In the genomic region with DNA sequence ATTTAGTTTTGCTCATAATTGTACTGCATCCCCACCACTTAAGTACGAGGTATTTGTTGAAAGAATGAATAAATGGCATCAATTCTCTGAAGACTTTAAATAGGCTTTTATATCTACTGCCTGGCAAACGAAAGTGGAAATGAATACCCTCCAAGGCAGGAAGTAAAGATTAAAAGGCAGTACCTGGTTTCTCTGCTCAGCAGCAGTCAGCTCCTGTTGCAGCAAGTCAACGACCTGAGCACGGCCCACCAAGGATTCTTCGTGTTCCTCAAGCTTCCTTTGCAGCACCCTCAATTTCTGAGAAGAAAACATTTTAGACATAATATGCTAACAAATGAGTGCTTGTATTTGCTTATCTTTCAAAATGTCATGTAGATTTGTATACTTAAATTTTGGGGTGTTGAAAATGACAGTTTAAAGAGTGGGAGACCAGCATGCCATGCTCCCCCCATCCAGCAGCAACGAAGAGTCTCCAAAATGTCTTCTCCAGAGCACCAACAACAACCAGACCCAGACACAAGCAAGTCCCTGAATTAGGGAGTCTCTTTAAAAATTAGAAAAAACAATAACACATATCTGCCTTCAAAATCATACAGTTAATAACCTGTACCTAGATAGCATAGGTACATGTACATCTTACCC, we compare ENCODE assay signal across 27 cellular contexts. TPM values are rescaled to one million over a fixed set of nuclear protein-coding genes. Genes with fewer than 3 reads are reported as not detected.
DNase-seq lines count a peak whose midpoint lies in the region; ATAC-seq and TF ChIP-seq lines count a peak whose summit lies in the region.
"Had no signal": no experiment of that assay in that cellular context is flagged by ENCODE, and none has a peak within 500 bp of the region (broad histone marks: within the 10 kb centered on the region; RNA-seq: fewer than 3 reads in every experiment).

No MANE protein-coding gene starts in this region.

- no peak overlapping the region for H3K4me3 ChIP-seq in Jurkat, Clone E6-1 (ENCODE audit: low read length)
- no peak overlapping the region for H3K4me3 ChIP-seq in thyroid gland (replicated peaks in 1 of 3)
- H3K4me3 ChIP-seq: BLaER1 treated with 17β-estradiol and CSF1 and Interleukin-3, amounts not matched to agents 10 nM and 100 nM; cardiac muscle cell; GM23338; SJSA1; skin epidermis; tibial artery had no signal

- H3K4me1 Mint-ChIP-seq in activated naive CD4-positive, alpha-beta T cell treated with anti-CD3 and anti-CD28 coated beads for 36 hours (ENCODE audit: low read depth) = peaks cover 16% of the 10 kb centered on the region
- H3K4me1 Mint-ChIP-seq in activated CD8-positive, alpha-beta T cell treated with anti-CD3 and anti-CD28 coated beads, Interleukin-2, amount 10 ng/mL, durations not matched to agents 7 days and 5 days (ENCODE audit: low read depth) = peaks cover 19% of the 10 kb centered on the region
- H3K4me1 Mint-ChIP-seq in endothelial cell (ENCODE audit: unreplicated experiment) = peaks cover 4% of the 10 kb centered on the region
- H3K4me1 Mint-ChIP-seq: GM23338, mesothelial cell of epicardium had no signal

- TF ChIP-seq POLR2A in thyroid gland (IDR thresholded peaks at IDR 0.05) = no peak

- POLR2A ChIA-PET in activated CD8-positive, alpha-beta T cell treated with anti-CD3 and anti-CD28 coated beads, Interleukin-2, amount 10 ng/mL, durations not matched to agents 7 days and 5 days (lab: Charles Lee) = interaction anchor here (0.5 to 1.0 kb wide), 2 partner anchors 58 to 376 kb away, joined by 4 to 6 read pairs; a partner anchor contains a TSS

- no peaks in the 10 kb centered on the region for H3K4me1 ChIP-seq in thyroid gland
- H3K4me1 ChIP-seq: BLaER1 treated with 17β-estradiol and CSF1 and Interleukin-3, amounts not matched to agents 10 nM and 100 nM; SJSA1; tibial artery had no signal

- CTCF ChIA-PET in activated naive CD4-positive, alpha-beta T cell treated with anti-CD3 and anti-CD28 coated beads for 36 hours (lab: Charles Lee) = no interaction called here
- CTCF ChIA-PET in activated CD8-positive, alpha-beta T cell treated with anti-CD3 and anti-CD28 coated beads, Interleukin-2, amount 10 ng/mL, durations not matched to agents 7 days and 5 days (lab: Charles Lee) = interaction anchor here (1.0 kb wide), 1 partner anchor 15 kb away, joined by 3 read pairs; no protein-coding TSS in a partner anchor

- no peak overlapping the region for H3K27ac ChIP-seq in thyroid gland
- H3K27ac ChIP-seq: BLaER1 treated with 17β-estradiol and CSF1 and Interleukin-3, amounts not matched to agents 10 nM and 100 nM; cardiac muscle cell; SJSA1; tibial artery had no signal

- H3K27ac Mint-ChIP-seq in activated naive CD4-positive, alpha-beta T cell treated with anti-CD3 and anti-CD28 coated beads for 36 hours = peak overlapping the region; percentile 43
- peak overlapping the region in 1 of 2 donors; percentile 14 for H3K27ac Mint-ChIP-seq in activated naive CD4-positive, alpha-beta T cell treated with anti-CD3 and anti-CD28 coated beads, Interleukin-2, amount 50 U/mL, for 72 hours
- H3K27ac Mint-ChIP-seq in activated CD8-positive, alpha-beta T cell treated with anti-CD3 and anti-CD28 coated beads, Interleukin-2, amount 10 ng/mL, durations not matched to agents 7 days and 5 days = peak overlapping the region; percentile 86
- no peak overlapping the region for H3K27ac Mint-ChIP-seq in endothelial cell (ENCODE audit: unreplicated experiment)
- H3K27ac Mint-ChIP-seq: activated T-helper 2 cell treated with anti-CD3 and anti-CD28 coated beads, Interferon-gamma antibody, Interleukin-2, Interleukin-4, amounts not matched to agents 10 μg/mL and 5 μg/mL and 100 μg/mL, durations not matched to agents 14 hours and 24 hours and 36 hours; GM23338; HFFc6; mesothelial cell of epicardium; natural killer cell treated with Interleukin-12 subunit alpha and Interleukin-12 subunit beta and Interleukin-15 and Interleukin-18, amount 100 ng/mL, for 72 hours; stimulated activated naive CD8-positive, alpha-beta T cell treated with anti-CD3 and anti-CD28 coated beads, Interleukin-15, Interleukin-2, amounts not matched to agents 100 ng/mL and 50 ng/mL, for 24 hours had no signal

- peaks cover 57 to 80% of the 10 kb centered on the region in 2 donors for H3K36me3 ChIP-seq in thyroid gland

- TF ChIP-seq CTCF in endothelial cell (IDR thresholded peaks at IDR 0.05; ENCODE audit: unreplicated experiment) = no peak
- no peak for TF ChIP-seq CTCF in thyroid gland (IDR thresholded peaks at IDR 0.05)

- H3K4me3 Mint-ChIP-seq in activated naive CD4-positive, alpha-beta T cell treated with anti-CD3 and anti-CD28 coated beads for 36 hours = no peak overlapping the region
- peak overlapping the region; percentile 19 for H3K4me3 Mint-ChIP-seq in activated CD8-positive, alpha-beta T cell treated with anti-CD3 and anti-CD28 coated beads, Interleukin-2, amount 10 ng/mL, durations not matched to agents 7 days and 5 days
- peak overlapping the region; percentile 48 for H3K4me3 Mint-ChIP-seq in endothelial cell (ENCODE audit: unreplicated experiment)
- H3K4me3 Mint-ChIP-seq: GM23338; HFFc6; mesothelial cell of epicardium; natural killer cell treated with Interleukin-12 subunit alpha and Interleukin-12 subunit beta and Interleukin-15 and Interleukin-18, amount 100 ng/mL, for 72 hours; stimulated activated naive CD8-positive, alpha-beta T cell treated with anti-CD3 and anti-CD28 coated beads, Interleukin-15, Interleukin-2, amounts not matched to agents 100 ng/mL and 50 ng/mL, for 24 hours had no signal

- no peak for ATAC-seq in activated naive CD4-positive, alpha-beta T cell treated with anti-CD3 and anti-CD28 coated beads, Interleukin-2, amount 50 U/mL, for 72 hours
- ATAC-seq in activated CD8-positive, alpha-beta T cell treated with anti-CD3 and anti-CD28 coated beads, Interleukin-2, amount 10 ng/mL, durations not matched to agents 7 days and 5 days = peak; percentile 91
- no peak for ATAC-seq in GM19035 (IDR thresholded peaks at IDR 0.05; ENCODE audit: unreplicated experiment)
- ATAC-seq: GM23338; left ventricle myocardium superior; natural killer cell treated with Interleukin-12 subunit alpha and Interleukin-12 subunit beta and Interleukin-15 and Interleukin-18, amount 100 ng/mL, for 72 hours had no signal

- no peak for DNase-seq in activated naive CD4-positive, alpha-beta T cell treated with anti-CD3 and anti-CD28 coated beads for 36 hours
- no peak for DNase-seq in activated naive CD4-positive, alpha-beta T cell treated with anti-CD3 and anti-CD28 coated beads, Interleukin-2, amount 50 U/mL, for 72 hours (ENCODE audit: low spot score in 2 of 2)
- peak; percentile 48 for DNase-seq in Jurkat, Clone E6-1 (ENCODE audit: low read depth, low spot score)
- peak; percentile 51 for DNase-seq in activated CD8-positive, alpha-beta T cell treated with anti-CD3 and anti-CD28 coated beads, Interleukin-2, amount 10 ng/mL, durations not matched to agents 7 days and 5 days
- DNase-seq in endothelial cell (ENCODE audit: low spot score) (no peak), thyroid gland (no peak)
- DNase-seq in activated effector memory CD4-positive, alpha-beta T cell treated with Interleukin-2 at 50 U/mL for 16 hours = no peak
- DNase-seq: anterior cingulate cortex; EL; HFFc6; hypothalamus; left ventricle myocardium superior; NCI-H1105; NCI-H2029; NCI-H226; stimulated activated CD4-positive, alpha-beta T cell treated with anti-CD3 and anti-CD28 coated beads, Interleukin-2, amount 100 ng/mL, for 48 hours; tibial artery had no signal

- peaks cover 43% of the 10 kb centered on the region for H3K36me3 Mint-ChIP-seq in activated naive CD4-positive, alpha-beta T cell treated with anti-CD3 and anti-CD28 coated beads for 36 hours (ENCODE audit: low read depth)
- peaks cover 28 to 45% of the 10 kb centered on the region in 2 donors for H3K36me3 Mint-ChIP-seq in activated naive CD4-positive, alpha-beta T cell treated with anti-CD3 and anti-CD28 coated beads, Interleukin-2, amount 50 U/mL, for 72 hours
- peaks cover 66% of the 10 kb centered on the region for H3K36me3 Mint-ChIP-seq in activated CD8-positive, alpha-beta T cell treated with anti-CD3 and anti-CD28 coated beads, Interleukin-2, amount 10 ng/mL, durations not matched to agents 7 days and 5 days (ENCODE audit: low read depth)
- H3K36me3 Mint-ChIP-seq in endothelial cell (ENCODE audit: low read depth, unreplicated experiment) = peaks cover 61% of the 10 kb centered on the region

- 87 to 94% methylated on average over 6 of the region's 6 CpGs for WGBS in thyroid gland, 2 donors

- intact Hi-C loops in activated naive CD4-positive, alpha-beta T cell treated with anti-CD3 and anti-CD28 coated beads for 36 hours (cut with micrococcal nuclease) = loop anchor here (1.0 kb wide), 1 partner anchor 58 kb away; a partner anchor contains a TSS
- intact Hi-C loops in thyroid gland (cut with DNase I) = no loop called here

- no peaks in the 10 kb centered on the region for H3K9me3 Mint-ChIP-seq in activated naive CD4-positive, alpha-beta T cell treated with anti-CD3 and anti-CD28 coated beads for 36 hours
- H3K9me3 Mint-ChIP-seq in activated naive CD4-positive, alpha-beta T cell treated with anti-CD3 and anti-CD28 coated beads, Interleukin-2, amount 50 U/mL, for 72 hours = no peaks in the 10 kb centered on the region
- no peaks in the 10 kb centered on the region for H3K9me3 Mint-ChIP-seq in activated CD8-positive, alpha-beta T cell treated with anti-CD3 and anti-CD28 coated beads, Interleukin-2, amount 10 ng/mL, durations not matched to agents 7 days and 5 days (ENCODE audit: insufficient read depth)
- peaks cover 7% of the 10 kb centered on the region for H3K9me3 Mint-ChIP-seq in endothelial cell (ENCODE audit: unreplicated experiment)
- H3K9me3 Mint-ChIP-seq: activated T-helper 2 cell treated with anti-CD3 and anti-CD28 coated beads, Interferon-gamma antibody, Interleukin-2, Interleukin-4, amounts not matched to agents 10 μg/mL and 5 μg/mL and 100 μg/mL, durations not matched to agents 14 hours and 24 hours and 36 hours; GM23338; HFFc6; natural killer cell treated with Interleukin-12 subunit alpha and Interleukin-12 subunit beta and Interleukin-15 and Interleukin-18, amount 100 ng/mL, for 72 hours; stimulated activated naive CD8-positive, alpha-beta T cell treated with anti-CD3 and anti-CD28 coated beads, Interleukin-15, Interleukin-2, amounts not matched to agents 100 ng/mL and 50 ng/mL, for 24 hours had no signal

- no peaks in the 10 kb centered on the region for H3K27me3 ChIP-seq in thyroid gland
- H3K27me3 ChIP-seq: BLaER1 treated with 17β-estradiol and CSF1 and Interleukin-3, amounts not matched to agents 10 nM and 100 nM; cardiac muscle cell; SJSA1; tibial artery had no signal

- H3K9me3 ChIP-seq in thyroid gland = no peaks in the 10 kb centered on the region
- H3K9me3 ChIP-seq: SJSA1, tibial artery had no signal

- H3K27me3 Mint-ChIP-seq in activated naive CD4-positive, alpha-beta T cell treated with anti-CD3 and anti-CD28 coated beads for 36 hours (ENCODE audit: low read depth) = no peaks in the 10 kb centered on the region
- no peaks in the 10 kb centered on the region for H3K27me3 Mint-ChIP-seq in activated CD8-positive, alpha-beta T cell treated with anti-CD3 and anti-CD28 coated beads, Interleukin-2, amount 10 ng/mL, durations not matched to agents 7 days and 5 days (ENCODE audit: low read depth)
- H3K27me3 Mint-ChIP-seq in endothelial cell (ENCODE audit: unreplicated experiment) = peaks cover 1% of the 10 kb centered on the region
- H3K27me3 Mint-ChIP-seq: natural killer cell treated with Interleukin-12 subunit alpha and Interleukin-12 subunit beta and Interleukin-15 and Interleukin-18, amount 100 ng/mL, for 72 hours; stimulated activated naive CD8-positive, alpha-beta T cell treated with anti-CD3 and anti-CD28 coated beads, Interleukin-15, Interleukin-2, amounts not matched to agents 100 ng/mL and 50 ng/mL, for 24 hours had no signal

RNA-seq across cellular contexts. Expression of a gene that starts 31.2 kb away (rescaled TPM):
- total RNA-seq in activated naive CD4-positive, alpha-beta T cell treated with anti-CD3 and anti-CD28 coated beads for 36 hours = 10 to 100 TPM; 18.2 to 19.7 TPM
- 10 to 100 TPM; 30.1 to 31.8 TPM for total RNA-seq in activated naive CD4-positive, alpha-beta T cell treated with anti-CD3 and anti-CD28 coated beads, Interleukin-2, amount 50 U/mL, for 72 hours
- polyA plus RNA-seq in Jurkat, Clone E6-1 (2012; ENCODE audit: insufficient read depth, insufficient read length) = 11.3 TPM
- 10 to 100 TPM; 26.0 to 27.4 TPM for total RNA-seq in activated CD8-positive, alpha-beta T cell treated with anti-CD3 and anti-CD28 coated beads, Interleukin-2, amount 10 ng/mL, durations not matched to agents 7 days and 5 days
- total RNA-seq in endothelial cell (ENCODE audit: unreplicated experiment) (63.1 TPM), thyroid gland (100 to 1,000 TPM in 2 of 4 donors, 10 to 100 TPM in 2; 77.8 to 102 (median 97.3) TPM)

RNA-seq across cellular contexts. Expression of a gene that starts 57.6 kb away (rescaled TPM):
- total RNA-seq in activated naive CD4-positive, alpha-beta T cell treated with anti-CD3 and anti-CD28 coated beads for 36 hours = 100 to 1,000 TPM; 240 to 248 TPM
- 100 to 1,000 TPM; 217 to 293 TPM for total RNA-seq in activated naive CD4-positive, alpha-beta T cell treated with anti-CD3 and anti-CD28 coated beads, Interleukin-2, amount 50 U/mL, for 72 hours
- polyA plus RNA-seq in Jurkat, Clone E6-1 (2012; ENCODE audit: insufficient read depth, insufficient read length) = 72.3 TPM
- total RNA-seq in activated CD8-positive, alpha-beta T cell treated with anti-CD3 and anti-CD28 coated beads, Interleukin-2, amount 10 ng/mL, durations not matched to agents 7 days and 5 days = 100 to 1,000 TPM; 280 to 288 TPM
- total RNA-seq in endothelial cell (ENCODE audit: unreplicated experiment) (45.8 TPM), thyroid gland (10 to 100 TPM; 14.6 to 42.5 (median 19.9) TPM)
- total RNA-seq: SJSA1 had no signal

Comparison
In these comparisons a context has a peak if more than half of its experiments do, and no peak if none do; other contexts are left out.
1. DNase-seq: peak in Jurkat, Clone E6-1 (single experiment) and activated CD8-positive, alpha-beta T cell treated with anti-CD3 and anti-CD28 coated beads, Interleukin-2, amount 10 ng/mL, durations not matched to agents 7 days and 5 days (single experiment); none in activated naive CD4-positive, alpha-beta T cell treated with anti-CD3 and anti-CD28 coated beads for 36 hours (single experiment), activated naive CD4-positive, alpha-beta T cell treated with anti-CD3 and anti-CD28 coated beads, Interleukin-2, amount 50 U/mL, for 72 hours (0 of 2), endothelial cell (single experiment), activated effector memory CD4-positive, alpha-beta T cell treated with Interleukin-2 at 50 U/mL for 16 hours (single experiment) and thyroid gland (0 of 2).